ENCODE assay signal across 16 cellular contexts in the genomic region with DNA sequence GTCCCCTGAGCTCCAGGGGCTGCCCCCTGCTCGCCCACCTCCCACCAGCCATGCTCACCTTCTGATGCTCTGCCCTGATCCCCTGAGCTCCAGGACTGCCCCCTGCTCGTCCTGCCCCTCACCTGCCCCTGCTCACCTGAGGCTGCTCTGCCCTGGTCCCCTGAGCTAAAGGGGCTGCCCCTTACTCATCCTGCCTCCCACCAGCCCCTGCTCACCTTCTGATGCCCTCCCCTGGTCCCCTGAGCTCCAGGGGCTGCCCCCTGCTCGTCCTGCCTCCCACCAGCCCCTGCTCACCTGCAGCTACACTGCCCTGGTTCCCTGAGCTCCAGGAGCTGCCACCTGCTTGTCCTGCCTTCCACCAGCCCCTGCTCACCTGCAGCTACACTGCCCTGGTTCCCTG.
DNase-seq lines count a peak whose midpoint lies in the region; ATAC-seq and TF ChIP-seq lines count a peak whose summit lies in the region.
"Had no signal": no experiment of that assay in that cellular context is flagged by ENCODE, and none has a peak within 500 bp of the region (broad histone marks: within the 10 kb centered on the region; RNA-seq: fewer than 3 reads in every experiment).

No MANE protein-coding gene starts in this region.

- H3K27me3 ChIP-seq in SU-DHL-6 (ENCODE audit: low read length) (no peaks in the 10 kb centered on the region), transverse colon (no peaks in the 10 kb centered on the region)

- H3K27ac Mint-ChIP-seq in stimulated activated naive CD8-positive, alpha-beta T cell treated with anti-CD3 and anti-CD28 coated beads, Interleukin-15, Interleukin-2, amounts not matched to agents 100 ng/mL and 50 ng/mL, for 24 hours = no peak overlapping the region
- H3K27ac Mint-ChIP-seq in progenitor cell of endocrine pancreas = peak overlapping the region; percentile 29
- H3K27ac Mint-ChIP-seq: CD4-positive, alpha-beta T cell; GM23338 had no signal

- WGBS in transverse colon (ENCODE audit: low coverage in 1 of 2), 2 donors = 37% methylated on average over 3 of the region's 3 CpGs; no CpG with 5 or more reads in 1 of the 2 donors

- no peaks in the 10 kb centered on the region for H3K36me3 Mint-ChIP-seq in stimulated activated naive CD8-positive, alpha-beta T cell treated with anti-CD3 and anti-CD28 coated beads, Interleukin-15, Interleukin-2, amounts not matched to agents 100 ng/mL and 50 ng/mL, for 24 hours (ENCODE audit: low read depth)
- peaks cover 2% of the 10 kb centered on the region for H3K36me3 Mint-ChIP-seq in progenitor cell of endocrine pancreas (ENCODE audit: insufficient read depth)

- peaks cover 19% of the 10 kb centered on the region for H3K79me2 ChIP-seq in SU-DHL-6 (ENCODE audit: insufficient read depth, low read length)

- no peak for TF ChIP-seq CTCF in SU-DHL-6 (IDR thresholded peaks at IDR 0.05; ENCODE audit: insufficient read depth, low read length, poor library complexity, severe bottlenecking)
- TF ChIP-seq CTCF in progenitor cell of endocrine pancreas (IDR thresholded peaks at IDR 0.05; ENCODE audit: unreplicated experiment) = no peak
- no peak for TF ChIP-seq CTCF in transverse colon (IDR thresholded peaks at IDR 0.05)

- H3K9me3 Mint-ChIP-seq in stimulated activated naive CD8-positive, alpha-beta T cell treated with anti-CD3 and anti-CD28 coated beads, Interleukin-15, Interleukin-2, amounts not matched to agents 100 ng/mL and 50 ng/mL, for 24 hours = peaks cover 5% of the 10 kb centered on the region
- peaks cover 34% of the 10 kb centered on the region for H3K9me3 Mint-ChIP-seq in progenitor cell of endocrine pancreas (ENCODE audit: low read depth)

- H3F3A ChIP-seq in SU-DHL-6 (ENCODE audit: insufficient read depth) = no peaks in the 10 kb centered on the region

- no peak for DNase-seq in stimulated activated naive CD8-positive, alpha-beta T cell treated with anti-CD3 and anti-CD28 coated beads, Interleukin-15, Interleukin-2, amounts not matched to agents 100 U/mL and 50 U/mL, for 24 hours
- no peak for DNase-seq in progenitor cell of endocrine pancreas (ENCODE audit: low spot score, unreplicated experiment)
- DNase-seq in transverse colon = no peak
- DNase-seq in NCI-H2227 (lab: John Stamatoyannopoulos, UW; ENCODE audit: unreplicated experiment) = no peak
- DNase-seq in NCI-H526 (lab: John Stamatoyannopoulos, UW) = no peak
- DNase-seq: 8988T; AML-193; C1 segment of cervical spinal cord; CD4-positive, alpha-beta T cell; DMS 273 treated with DMSO at 0.1 percent for 48 hours; H7 had no signal

- peak overlapping the region; percentile 32 for H3K4me3 Mint-ChIP-seq in stimulated activated naive CD8-positive, alpha-beta T cell treated with anti-CD3 and anti-CD28 coated beads, Interleukin-15, Interleukin-2, amounts not matched to agents 100 ng/mL and 50 ng/mL, for 24 hours
- no peak overlapping the region for H3K4me3 Mint-ChIP-seq in progenitor cell of endocrine pancreas (ENCODE audit: low read depth)
- H3K4me3 Mint-ChIP-seq: CD4-positive, alpha-beta T cell; GM23338 had no signal

- H3K4me2 ChIP-seq in SU-DHL-6 (ENCODE audit: low read depth, low read length, poor library complexity, severe bottlenecking) = peak overlapping the region; percentile 65
- H3K4me2 ChIP-seq: GM23338 had no signal

- H3K9me2 ChIP-seq in SU-DHL-6 (replicated peaks; ENCODE audit: insufficient read depth, low read length) = no peaks in the 10 kb centered on the region

- in situ Hi-C loops in transverse colon (cut with MboI; ENCODE audit: low pct_ligation_motif_present in 1 of 4, low pct_unique_long_range_greater_than_20kb in 1 of 4, low sequenced_read_pairs in 3 of 4) = no loop called here

- no peak for TF ChIP-seq POLR2A in transverse colon (IDR thresholded peaks at IDR 0.05)

- H3K4me1 Mint-ChIP-seq in stimulated activated naive CD8-positive, alpha-beta T cell treated with anti-CD3 and anti-CD28 coated beads, Interleukin-15, Interleukin-2, amounts not matched to agents 100 ng/mL and 50 ng/mL, for 24 hours (ENCODE audit: low read depth) = peaks cover 10% of the 10 kb centered on the region
- no peaks in the 10 kb centered on the region for H3K4me1 Mint-ChIP-seq in progenitor cell of endocrine pancreas (ENCODE audit: low read depth)
- H3K4me1 Mint-ChIP-seq: GM23338 had no signal

- no peaks in the 10 kb centered on the region for H3K27me3 Mint-ChIP-seq in stimulated activated naive CD8-positive, alpha-beta T cell treated with anti-CD3 and anti-CD28 coated beads, Interleukin-15, Interleukin-2, amounts not matched to agents 100 ng/mL and 50 ng/mL, for 24 hours
- no peaks in the 10 kb centered on the region for H3K27me3 Mint-ChIP-seq in progenitor cell of endocrine pancreas

- no peak for ATAC-seq in stimulated activated naive CD8-positive, alpha-beta T cell treated with anti-CD3 and anti-CD28 coated beads, Interleukin-15, Interleukin-2, amounts not matched to agents 100 U/mL and 50 U/mL, for 24 hours
- ATAC-seq in HG02763 (IDR thresholded peaks at IDR 0.05; ENCODE audit: unreplicated experiment) = no peak
- ATAC-seq: GM12878, GM23338 had no signal

- H3K4me1 ChIP-seq in transverse colon = no peaks in the 10 kb centered on the region

- peak overlapping the region; percentile 97 for H3K9ac ChIP-seq in SU-DHL-6 (ENCODE audit: low read length)

- H3K36me3 ChIP-seq in SU-DHL-6 (ENCODE audit: low read length) (peaks cover 2% of the 10 kb centered on the region; the same call in 1 of the 2 replicates), transverse colon (no peaks in the 10 kb centered on the region)

- TF ChIP-seq EP300 in transverse colon (IDR thresholded peaks at IDR 0.05; ENCODE audit: low read depth) = no peak

- H3K4me3 ChIP-seq in SU-DHL-6 (ENCODE audit: insufficient read depth, low read length, poor library complexity, severe bottlenecking) (peak overlapping the region; percentile 65), transverse colon (no peak overlapping the region)
- H3K4me3 ChIP-seq: GM12878, GM23338 had no signal

- intact Hi-C loops in transverse colon (cut with DNase I; ENCODE audit: low total_unique reads) = no loop called here

- H3K27ac ChIP-seq in SU-DHL-6 (ENCODE audit: low read depth, low read length) = peak overlapping the region; percentile 97
- H3K27ac ChIP-seq in transverse colon = no peak overlapping the region

- H2AFZ ChIP-seq in SU-DHL-6 (ENCODE audit: low read depth, low read length, severe bottlenecking) = no peak overlapping the region
- H2AFZ ChIP-seq: GM23338 had no signal

- no peaks in the 10 kb centered on the region for H4K20me1 ChIP-seq in SU-DHL-6 (ENCODE audit: low read depth, low read length)

- H3K9me3 ChIP-seq in SU-DHL-6 (ENCODE audit: insufficient read depth, low read length) (no peaks in the 10 kb centered on the region), transverse colon (peaks cover 0 to 4% of the 10 kb centered on the region in 2 donors)
